In genomic region chr12:53659011-53659551, GRCh38 we compare ENCODE assay signal across 9 cellular contexts. TPM values are rescaled to one million over a fixed set of nuclear protein-coding genes. Genes with fewer than 3 reads are reported as not detected.
DNase-seq lines count a peak whose midpoint lies in the region; ATAC-seq and TF ChIP-seq lines count a peak whose summit lies in the region.
"Had no signal": no experiment of that assay in that cellular context is flagged by ENCODE, and none has a peak within 500 bp of the region (broad histone marks: within the 10 kb centered on the region; RNA-seq: fewer than 3 reads in every experiment).

No MANE protein-coding gene starts in this region.

- no peak overlapping the region for H3K14ac ChIP-seq in H9 (ENCODE audit: insufficient read depth, low read length)

- no peak overlapping the region for H3K4me2 ChIP-seq in H9 (ENCODE audit: insufficient read depth, insufficient read length, low read length)

- H3K79me2 ChIP-seq in H9 (ENCODE audit: insufficient read depth, low read length): no peaks in the 10 kb centered on the region

- H3K4ac ChIP-seq in H9 (ENCODE audit: low read depth, low read length): no peak overlapping the region

- no peak overlapping the region for H3K4me3 ChIP-seq in spleen

- no peak overlapping the region for H3K18ac ChIP-seq in H9 (ENCODE audit: insufficient read length, low read depth, low read length)

- no peak overlapping the region for H3K56ac ChIP-seq in H9 (ENCODE audit: insufficient read length, low read depth, low read length)

- intact Hi-C loops in posterior cingulate gyrus (cut with DNase I): no loop called here
- intact Hi-C loops in spleen (cut with DNase I; ENCODE audit: low total_unique reads): no loop called here

- ATAC-seq in HG03565 (IDR thresholded peaks at IDR 0.05; ENCODE audit: unreplicated experiment): no peak
- ATAC-seq in activated CD8-positive, alpha-beta memory T cell treated with anti-CD3 and anti-CD28 coated beads, Interleukin-2, amount 10 ng/mL, durations not matched to agents 7 days and 5 days: no peak

- no peak overlapping the region for H3K23ac ChIP-seq in H9 (ENCODE audit: insufficient read length, low read depth, low read length)

- WGBS in H9 (ENCODE audit: extremely low coverage, insufficient read length, low lambda C conversion rate): no CpG with 5 or more reads among the region's 3 CpGs
- WGBS in spleen, 5 donors: 73 to 90% (median 80%) methylated on average over 3 of the region's 3 CpGs

- no peaks in the 10 kb centered on the region for H3K23me2 ChIP-seq in H9 (ENCODE audit: insufficient read length, low read depth, low read length, poor library complexity, severe bottlenecking)

- peaks cover 18 to 27% of the 10 kb centered on the region in 2 experiments for H3K4me1 Mint-ChIP-seq in H9
- H3K4me1 Mint-ChIP-seq in activated CD8-positive, alpha-beta memory T cell treated with anti-CD3 and anti-CD28 coated beads, Interleukin-2, amount 10 ng/mL, durations not matched to agents 7 days and 5 days: no peaks in the 10 kb centered on the region

- TF ChIP-seq POLR2A in spleen (IDR thresholded peaks at IDR 0.05): no peak

- no peaks in the 10 kb centered on the region for H3K9me3 ChIP-seq in H9 (ENCODE audit: control insufficient read depth, low read depth, low read length)
- no peaks in the 10 kb centered on the region for H3K9me3 ChIP-seq in spleen

- no peak overlapping the region for H3K4me3 Mint-ChIP-seq in H9
- no peak overlapping the region for H3K4me3 Mint-ChIP-seq in activated CD8-positive, alpha-beta memory T cell treated with anti-CD3 and anti-CD28 coated beads, Interleukin-2, amount 10 ng/mL, durations not matched to agents 7 days and 5 days

- H2BK15ac ChIP-seq in H9 (ENCODE audit: low read depth, low read length): no peak overlapping the region

- no peak for TF ChIP-seq CTCF in H9 (conservative IDR thresholded peaks at IDR 0.05)
- no peak for TF ChIP-seq CTCF in spleen (IDR thresholded peaks at IDR 0.05 in 8 of 11, conservative IDR thresholded peaks at IDR 0.05 in 3 of 11)

- in situ Hi-C loops in SK-MEL-5 (cut with HindIII; ENCODE audit: low pct_unique_long_range_greater_than_20kb, low sequenced_read_pairs): no loop called here

- H2AFZ ChIP-seq in H9 (ENCODE audit: low read length): no peak overlapping the region

- no peak overlapping the region for H3K9ac ChIP-seq in H9 (ENCODE audit: extremely low read depth, insufficient read length, low read length)

- H2AK5ac ChIP-seq in H9 (ENCODE audit: insufficient read length, low read length): no peak overlapping the region

- H4K20me1 ChIP-seq in H9 (ENCODE audit: control insufficient read depth, insufficient read depth, insufficient read length): no peaks in the 10 kb centered on the region

- no peak overlapping the region for H4K5ac ChIP-seq in H9 (ENCODE audit: insufficient read length, low read depth, low read length)

- H3K27me3 ChIP-seq in H9 (ENCODE audit: insufficient read depth, low read length): no peaks in the 10 kb centered on the region
- H3K27me3 ChIP-seq in spleen (replicated peaks in 1 of 7): no peaks in the 10 kb centered on the region

- no peaks in the 10 kb centered on the region for H3K79me1 ChIP-seq in H9 (ENCODE audit: insufficient read depth, low read depth, low read length, poor library complexity, severe bottlenecking)

- H4K8ac ChIP-seq in H9 (replicated peaks; ENCODE audit: insufficient read length, low read depth, low read length): no peak overlapping the region

- CTCF ChIA-PET in activated CD8-positive, alpha-beta memory T cell treated with anti-CD3 and anti-CD28 coated beads, Interleukin-2, amount 10 ng/mL, durations not matched to agents 7 days and 5 days (lab: Charles Lee): interaction anchor here (1.7 kb wide), 1 partner anchor 17 kb away, joined by 12 read pairs; the partner anchor contains the start of gene ATP5MC2

- no peaks in the 10 kb centered on the region for H3K27me3 Mint-ChIP-seq in H9 (ENCODE audit: low read depth)
- no peaks in the 10 kb centered on the region for H3K27me3 Mint-ChIP-seq in activated CD8-positive, alpha-beta memory T cell treated with anti-CD3 and anti-CD28 coated beads, Interleukin-2, amount 10 ng/mL, durations not matched to agents 7 days and 5 days

- no peak overlapping the region for H2BK20ac ChIP-seq in H9 (ENCODE audit: low read depth, low read length, poor library complexity, severe bottlenecking)

- H3K27ac Mint-ChIP-seq in H9: peak overlapping the region; percentile 91 to 98 (median 94)
- H3K27ac Mint-ChIP-seq in activated CD8-positive, alpha-beta memory T cell treated with anti-CD3 and anti-CD28 coated beads, Interleukin-2, amount 10 ng/mL, durations not matched to agents 7 days and 5 days: no peak overlapping the region

- no peak overlapping the region for H2BK5ac ChIP-seq in H9 (ENCODE audit: insufficient read length, low read length)

- DNase-seq in H9: no peak
- DNase-seq in SK-MEL-5 (ENCODE audit: low read depth, low spot score): peak; percentile 96
- DNase-seq in globus pallidus (ENCODE audit: low spot score): peak; percentile 97
- DNase-seq in posterior cingulate gyrus: peak in 7 of 10 donors; percentile 34 to 90 (median 55)
- DNase-seq in activated gamma-delta T cell treated with Interleukin-2 at 50 U/mL for 16 hours: no peak
- DNase-seq in activated CD8-positive, alpha-beta memory T cell treated with anti-CD3 and anti-CD28 coated beads, Interleukin-2, amount 10 ng/mL, durations not matched to agents 7 days and 5 days: no peak
- DNase-seq in spleen: no peak

- H3T11ph ChIP-seq in H9 (ENCODE audit: low read length): no peak overlapping the region

- no peak overlapping the region for H4K91ac ChIP-seq in H9 (ENCODE audit: insufficient read length, low read depth, low read length)

- no peaks in the 10 kb centered on the region; a peak in 1 of 5 replicates for H3K9me3 Mint-ChIP-seq in H9
- no peaks in the 10 kb centered on the region for H3K9me3 Mint-ChIP-seq in activated CD8-positive, alpha-beta memory T cell treated with anti-CD3 and anti-CD28 coated beads, Interleukin-2, amount 10 ng/mL, durations not matched to agents 7 days and 5 days (ENCODE audit: low read depth)

- no peak overlapping the region for H2BK120ac ChIP-seq in H9 (ENCODE audit: low read depth, low read length, poor library complexity, severe bottlenecking)

- peaks cover 13 to 24% (median 13%) of the 10 kb centered on the region in 3 experiments for H3K36me3 Mint-ChIP-seq in H9 (ENCODE audit: insufficient read depth in 1 of 3, low read depth in 3 of 3)
- H3K36me3 Mint-ChIP-seq in activated CD8-positive, alpha-beta memory T cell treated with anti-CD3 and anti-CD28 coated beads, Interleukin-2, amount 10 ng/mL, durations not matched to agents 7 days and 5 days: peaks cover 12% of the 10 kb centered on the region

- H3K36me3 ChIP-seq in spleen: peaks cover 4 to 34% (median 16%) of the 10 kb centered on the region in 6 donors

- no peaks in the 10 kb centered on the region for H3K4me1 ChIP-seq in H9 (ENCODE audit: insufficient read depth, low read length)
- no peaks in the 10 kb centered on the region for H3K4me1 ChIP-seq in spleen

- no peak overlapping the region for H2BK12ac ChIP-seq in H9 (ENCODE audit: insufficient read length, low read depth, low read length)

- H3K27ac ChIP-seq in H9 (ENCODE audit: insufficient read length, low read depth, low read length): no peak overlapping the region
- H3K27ac ChIP-seq in spleen: peak overlapping the region in 1 of 8 donors; percentile 26
- H3K27ac ChIP-seq: HL-60 had no signal

RNA-seq across cellular contexts. Expression of gene ATP5MC2, which starts 16.8 kb away (rescaled TPM):
- 379 and 389 TPM in 2 replicates for total RNA-seq in H9 (2021)
- total RNA-seq in SK-MEL-5 (2014; rRNA removed; shearing (Covaris generic)): 503 and 579 TPM in 2 replicates
- 367 and 454 TPM in 2 replicates for polyA plus RNA-seq in SK-MEL-5 (2015; cell fraction: cytosol; rRNA removed)
- polyA plus RNA-seq in SK-MEL-5 (2015; cell fraction: nucleus; rRNA removed): 105 and 143 TPM in 2 replicates
- total RNA-seq in activated CD8-positive, alpha-beta memory T cell treated with anti-CD3 and anti-CD28 coated beads, Interleukin-2, amount 10 ng/mL, durations not matched to agents 7 days and 5 days: 100 to 1,000 TPM; 253 to 333 TPM
- 100 to 1,000 TPM; 231 to 323 (median 282) TPM for total RNA-seq in spleen
- polyA plus RNA-seq in spleen: 100 to 1,000 TPM; 467 to 526 (median 515) TPM

RNA-seq across cellular contexts. Expression of gene ATF7, which starts 32.9 kb away (rescaled TPM):
- 17.7 and 18.4 TPM in 2 replicates for total RNA-seq in H9 (2021)
- 10.2 and 11.8 TPM in 2 replicates for total RNA-seq in SK-MEL-5 (2014; rRNA removed; shearing (Covaris generic))
- 18.0 and 26.1 TPM in 2 replicates for polyA plus RNA-seq in SK-MEL-5 (2015; cell fraction: cytosol; rRNA removed)
- polyA plus RNA-seq in SK-MEL-5 (2015; cell fraction: nucleus; rRNA removed): 16.7 and 39.8 TPM in 2 replicates
- 10 to 100 TPM; 24.6 to 33.8 TPM for total RNA-seq in activated CD8-positive, alpha-beta memory T cell treated with anti-CD3 and anti-CD28 coated beads, Interleukin-2, amount 10 ng/mL, durations not matched to agents 7 days and 5 days
- 10 to 100 TPM; 30.0 to 52.8 (median 47.6) TPM for total RNA-seq in spleen
- 10 to 100 TPM in 1 of 3 donors, 1 to 10 TPM in 2; 6.5 to 12.1 (median 8.5) TPM for polyA plus RNA-seq in spleen

Comparison
In these comparisons a context has a peak if more than half of its experiments do, and no peak if none do; other contexts are left out.
1. DNase-seq: peak in SK-MEL-5 (single experiment), globus pallidus (single experiment) and posterior cingulate gyrus (7 of 10); none in H9 (single experiment), activated gamma-delta T cell treated with Interleukin-2 at 50 U/mL for 16 hours (single experiment), activated CD8-positive, alpha-beta memory T cell treated with anti-CD3 and anti-CD28 coated beads, Interleukin-2, amount 10 ng/mL, durations not matched to agents 7 days and 5 days (single experiment) and spleen (single experiment).